ENCODE assay signal across 20 cellular contexts in the genomic region with DNA sequence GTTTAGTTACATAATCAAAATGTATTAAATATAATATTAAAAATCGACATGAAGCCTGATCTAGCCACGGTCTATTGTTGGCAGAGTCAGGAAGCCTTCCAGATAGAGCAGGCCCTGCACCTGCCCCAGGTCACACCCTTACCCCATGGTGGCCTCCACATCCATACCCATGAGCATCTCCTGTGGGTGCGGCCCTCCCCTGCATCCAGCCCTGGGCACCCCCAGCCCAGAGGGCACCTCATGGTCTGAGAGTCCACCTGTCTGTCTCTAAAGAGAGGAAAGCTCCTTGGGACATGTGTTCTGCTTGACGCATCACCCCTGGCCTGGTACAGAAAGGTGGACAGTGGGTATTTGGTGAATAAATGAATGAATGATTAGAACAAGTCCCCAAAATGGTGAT. TPM values are rescaled to one million over a fixed set of nuclear protein-coding genes. Genes with fewer than 3 reads are reported as not detected.
DNase-seq lines count a peak whose midpoint lies in the region; ATAC-seq, FAIRE-seq and TF ChIP-seq lines count a peak whose summit lies in the region.
"Had no signal": no experiment of that assay in that cellular context is flagged by ENCODE, and none has a peak within 500 bp of the region (broad histone marks: within the 10 kb centered on the region; RNA-seq: fewer than 3 reads in every experiment).

No MANE protein-coding gene starts in this region.

- ATAC-seq in upper lobe of right lung (no peak), esophagus mucosa (no peak)
- ATAC-seq: GM23338 had no signal

- H3K14ac ChIP-seq in trophoblast cell (ENCODE audit: low read length) = no peak overlapping the region

- H3K23ac ChIP-seq in trophoblast cell (ENCODE audit: low read length) = no peak overlapping the region

- H3K4ac ChIP-seq in trophoblast cell (ENCODE audit: low read depth, low read length) = no peak overlapping the region

- FAIRE-seq in small intestine (lab: Jason Lieb, UNC) = no peak
- FAIRE-seq: GM12892, GM18507, H54 had no signal

- peaks cover 2% of the 10 kb centered on the region for H3K27me3 Mint-ChIP-seq in endodermal cell (ENCODE audit: insufficient read depth)
- peaks cover 29% of the 10 kb centered on the region for H3K27me3 Mint-ChIP-seq in activated T-helper 1 cell treated with anti-CD3 and anti-CD28 coated beads, Interleukin-12 subunit alpha, Interleukin-12 subunit beta, Interleukin-2, Interleukin-4 antibody, amounts not matched to agents 30 ng/mL and 10 ng/mL and 1 ng/mL, durations not matched to agents 14 hours and 24 hours and 36 hours (ENCODE audit: insufficient read depth)
- H3K27me3 Mint-ChIP-seq: CD4-positive, alpha-beta memory T cell had no signal

- no peaks in the 10 kb centered on the region for H3K27me3 ChIP-seq in endodermal cell (ENCODE audit: control insufficient read depth, insufficient read depth, low read length, poor library complexity, severe bottlenecking)
- no peaks in the 10 kb centered on the region for H3K27me3 ChIP-seq in trophoblast cell (ENCODE audit: insufficient read depth, low read length)
- H3K27me3 ChIP-seq in upper lobe of right lung = no peaks in the 10 kb centered on the region
- no peaks in the 10 kb centered on the region for H3K27me3 ChIP-seq in small intestine (ENCODE audit: control insufficient read depth in 2 of 2, insufficient read depth in 2 of 2, low read length in 2 of 2)
- H3K27me3 ChIP-seq: BLaER1 had no signal

- H2AK5ac ChIP-seq in trophoblast cell (ENCODE audit: low read length) = no peak overlapping the region

- H3K18ac ChIP-seq in trophoblast cell (ENCODE audit: low read length) = no peak overlapping the region

- H4K8ac ChIP-seq in trophoblast cell (ENCODE audit: low read depth, low read length) = no peak overlapping the region

- H3K27ac ChIP-seq in endodermal cell (ENCODE audit: low read depth, low read length) = no peak overlapping the region
- H3K27ac ChIP-seq in trophoblast cell (ENCODE audit: low read depth, low read length) = no peak overlapping the region
- H3K27ac ChIP-seq in upper lobe of right lung = no peak overlapping the region
- no peak overlapping the region for H3K27ac ChIP-seq in small intestine (ENCODE audit: low read depth in 1 of 2, low read length in 1 of 2)
- H3K27ac ChIP-seq: 22Rv1, BLaER1 had no signal

- no peak overlapping the region for H2BK120ac ChIP-seq in trophoblast cell (ENCODE audit: insufficient read depth, low read length, poor library complexity)

- H3K4me1 Mint-ChIP-seq in endodermal cell = no peaks in the 10 kb centered on the region
- peaks cover 10% of the 10 kb centered on the region for H3K4me1 Mint-ChIP-seq in activated T-helper 1 cell treated with anti-CD3 and anti-CD28 coated beads, Interleukin-12 subunit alpha, Interleukin-12 subunit beta, Interleukin-2, Interleukin-4 antibody, amounts not matched to agents 30 ng/mL and 10 ng/mL and 1 ng/mL, durations not matched to agents 14 hours and 24 hours and 36 hours (ENCODE audit: low read depth)

- intact Hi-C loops in upper lobe of right lung (cut with DNase I) = no loop called here
- intact Hi-C loops in activated T-helper 1 cell treated with anti-CD3 and anti-CD28 coated beads, Interleukin-12 subunit alpha, Interleukin-12 subunit beta, Interleukin-2, Interleukin-4 antibody, amounts not matched to agents 30 ng/mL and 10 ng/mL and 1 ng/mL, durations not matched to agents 14 hours and 24 hours and 36 hours (cut with micrococcal nuclease) = no loop called here

- H4K91ac ChIP-seq in trophoblast cell (ENCODE audit: low read depth, low read length) = no peak overlapping the region

- H3K4me2 ChIP-seq in trophoblast cell (ENCODE audit: low read length) = no peak overlapping the region
- H3K4me2 ChIP-seq: BLaER1, GM23338 had no signal

- no peaks in the 10 kb centered on the region for H3K36me3 Mint-ChIP-seq in endodermal cell (ENCODE audit: low read depth)
- no peaks in the 10 kb centered on the region for H3K36me3 Mint-ChIP-seq in activated T-helper 1 cell treated with anti-CD3 and anti-CD28 coated beads, Interleukin-12 subunit alpha, Interleukin-12 subunit beta, Interleukin-2, Interleukin-4 antibody, amounts not matched to agents 30 ng/mL and 10 ng/mL and 1 ng/mL, durations not matched to agents 14 hours and 24 hours and 36 hours (ENCODE audit: low read depth)
- H3K36me3 Mint-ChIP-seq: CD14-positive monocyte; CD4-positive, alpha-beta memory T cell had no signal

- H3K9me3 Mint-ChIP-seq in endodermal cell = no peaks in the 10 kb centered on the region
- no peaks in the 10 kb centered on the region for H3K9me3 Mint-ChIP-seq in activated T-helper 1 cell treated with anti-CD3 and anti-CD28 coated beads, Interleukin-12 subunit alpha, Interleukin-12 subunit beta, Interleukin-2, Interleukin-4 antibody, amounts not matched to agents 30 ng/mL and 10 ng/mL and 1 ng/mL, durations not matched to agents 14 hours and 24 hours and 36 hours
- H3K9me3 Mint-ChIP-seq: CD4-positive, alpha-beta memory T cell; GM23338 had no signal

- H3K79me1 ChIP-seq in trophoblast cell (ENCODE audit: low read length) = no peaks in the 10 kb centered on the region

- no peak overlapping the region for H3K9ac ChIP-seq in endodermal cell (ENCODE audit: extremely low read depth, low read length, poor library complexity, severe bottlenecking)
- peak overlapping the region; percentile 58 for H3K9ac ChIP-seq in trophoblast cell (ENCODE audit: low read length)
- H3K9ac ChIP-seq: BLaER1 had no signal

- 80% methylated on average over 4 of the region's 4 CpGs; no CpG with 5 or more reads in 1 of the 2 experiments for WGBS in endodermal cell (ENCODE audit: insufficient coverage in 1 of 2, insufficient read length in 1 of 2), 2 experiments
- WGBS in trophoblast cell (ENCODE audit: extremely low coverage, insufficient coverage, insufficient read length) = no CpG with 5 or more reads among the region's 4 CpGs
- WGBS in small intestine, 3 donors = 90 to 95% (median 90%) methylated on average over 4 of the region's 4 CpGs

- no peak overlapping the region for H3K4me3 Mint-ChIP-seq in endodermal cell
- H3K4me3 Mint-ChIP-seq in activated T-helper 1 cell treated with anti-CD3 and anti-CD28 coated beads, Interleukin-12 subunit alpha, Interleukin-12 subunit beta, Interleukin-2, Interleukin-4 antibody, amounts not matched to agents 30 ng/mL and 10 ng/mL and 1 ng/mL, durations not matched to agents 14 hours and 24 hours and 36 hours = no peak overlapping the region
- H3K4me3 Mint-ChIP-seq: CD14-positive monocyte, GM23338 had no signal

- H2BK5ac ChIP-seq in trophoblast cell (ENCODE audit: low read depth, low read length, poor library complexity) = no peak overlapping the region

- H3K79me2 ChIP-seq in trophoblast cell (ENCODE audit: control insufficient read depth, insufficient read depth, low read length, poor library complexity) = no peaks in the 10 kb centered on the region

- H3K4me1 ChIP-seq in endodermal cell (ENCODE audit: control insufficient read depth, insufficient read depth, low read length) (no peaks in the 10 kb centered on the region), trophoblast cell (ENCODE audit: control insufficient read depth in 1 of 2, insufficient read depth in 2 of 2, low read length in 2 of 2) (no peaks in the 10 kb centered on the region), upper lobe of right lung (no peaks in the 10 kb centered on the region), small intestine (ENCODE audit: control insufficient read depth in 2 of 2, insufficient read depth in 1 of 2, low read depth in 1 of 2, low read length in 1 of 2) (no peaks in the 10 kb centered on the region)

- no peak overlapping the region for H3K4me3 ChIP-seq in endodermal cell (ENCODE audit: low read length)
- no peak overlapping the region for H3K4me3 ChIP-seq in trophoblast cell (ENCODE audit: low read depth, low read length)
- H3K4me3 ChIP-seq in upper lobe of right lung = no peak overlapping the region
- no peak overlapping the region for H3K4me3 ChIP-seq in small intestine (ENCODE audit: low read depth in 1 of 2, low read length in 2 of 2)
- H3K4me3 ChIP-seq: BLaER1, GM23338 had no signal

- H3K9me3 ChIP-seq in endodermal cell (ENCODE audit: control insufficient read depth, low read length) (no peaks in the 10 kb centered on the region), trophoblast cell (ENCODE audit: insufficient read depth, low read depth, low read length) (no peaks in the 10 kb centered on the region), upper lobe of right lung (no peaks in the 10 kb centered on the region), small intestine (ENCODE audit: control insufficient read depth, low read depth) (no peaks in the 10 kb centered on the region)
- H3K9me3 ChIP-seq: BLaER1 had no signal

- peak; percentile 48 for DNase-seq in activated CD8-positive, alpha-beta memory T cell treated with anti-CD3 and anti-CD28 coated beads, Interleukin-2, amount 50 U/mL, for 48 hours
- no peak for DNase-seq in activated CD8-positive, alpha-beta memory T cell treated with anti-CD3 and anti-CD28 coated beads for 24 hours
- DNase-seq in endodermal cell (peak; percentile 28), trophoblast cell (no peak), upper lobe of right lung (peak; percentile 22), small intestine (no peak)
- no peak for DNase-seq in activated T-helper 1 cell treated with anti-CD3 and anti-CD28 coated beads, Interleukin-12 subunit alpha, Interleukin-12 subunit beta, Interleukin-2, Interleukin-4 antibody, amounts not matched to agents 30 ng/mL and 10 ng/mL and 1 ng/mL, durations not matched to agents 14 hours and 24 hours and 36 hours (ENCODE audit: low spot score)
- DNase-seq: CD4-positive, alpha-beta memory T cell; DMS153; DMS79; GDM1; HCEC 1CT had no signal

- TF ChIP-seq CTCF in endodermal cell (conservative IDR thresholded peaks at IDR 0.05) (no peak), upper lobe of right lung (IDR thresholded peaks at IDR 0.05) (no peak)

- H2AFZ ChIP-seq in trophoblast cell (ENCODE audit: insufficient read depth, low read length, poor library complexity) = no peak overlapping the region
- H2AFZ ChIP-seq: GM23338 had no signal

- H3K27ac Mint-ChIP-seq in endodermal cell = no peak overlapping the region
- H3K27ac Mint-ChIP-seq in activated T-helper 1 cell treated with anti-CD3 and anti-CD28 coated beads, Interleukin-12 subunit alpha, Interleukin-12 subunit beta, Interleukin-2, Interleukin-4 antibody, amounts not matched to agents 30 ng/mL and 10 ng/mL and 1 ng/mL, durations not matched to agents 14 hours and 24 hours and 36 hours = no peak overlapping the region
- H3K27ac Mint-ChIP-seq: CD14-positive monocyte, GM23338 had no signal

- H2BK12ac ChIP-seq in trophoblast cell (ENCODE audit: low read length) = no peak overlapping the region

- H4K12ac ChIP-seq in trophoblast cell (ENCODE audit: low read depth, low read length) = no peak overlapping the region

- H3K36me3 ChIP-seq in endodermal cell (ENCODE audit: control insufficient read depth, insufficient read depth, low read length) = no peaks in the 10 kb centered on the region
- no peaks in the 10 kb centered on the region for H3K36me3 ChIP-seq in trophoblast cell (ENCODE audit: control insufficient read depth in 1 of 2, insufficient read depth in 2 of 2, low read length in 2 of 2)
- H3K36me3 ChIP-seq in upper lobe of right lung = no peaks in the 10 kb centered on the region
- no peaks in the 10 kb centered on the region for H3K36me3 ChIP-seq in small intestine (ENCODE audit: control insufficient read depth in 2 of 2, insufficient read depth in 2 of 2, low read length in 2 of 2)
- H3K36me3 ChIP-seq: BLaER1 had no signal

RNA-seq across cellular contexts. Expression of gene CSPG4, which starts 37.2 kb away (rescaled TPM):
- total RNA-seq in endodermal cell = 1 to 10 TPM; 1.8 to 3.3 TPM
- 3.4 TPM for polyA plus RNA-seq in endodermal cell (2013, experiment 1 of 2)
- 3.3 TPM for polyA plus RNA-seq in endodermal cell (2013, experiment 2 of 2)
- 1.1 and 1.3 TPM in 2 replicates for polyA plus RNA-seq in trophoblast cell (2013)
- total RNA-seq in upper lobe of right lung = 12.6 TPM
- 1 to 10 TPM in 1 of 3 donors, under 1 TPM in 2; 0.22 to 7.2 (median 0.54) TPM for polyA plus RNA-seq in small intestine
- 1.9 TPM for total RNA-seq in esophagus mucosa
- total RNA-seq in activated T-helper 1 cell treated with anti-CD3 and anti-CD28 coated beads, Interleukin-12 subunit alpha, Interleukin-12 subunit beta, Interleukin-2, Interleukin-4 antibody, amounts not matched to agents 30 ng/mL and 10 ng/mL and 1 ng/mL, durations not matched to agents 14 hours and 24 hours and 36 hours = not detected in 2 replicates
- total RNA-seq: CD4-positive, alpha-beta memory T cell had no signal
- polyA plus RNA-seq: CD14-positive monocyte; CD4-positive, alpha-beta memory T cell had no signal

Comparison
In these comparisons a context has a peak if more than half of its experiments do, and no peak if none do; other contexts are left out.
1. DNase-seq: peak in activated CD8-positive, alpha-beta memory T cell treated with anti-CD3 and anti-CD28 coated beads, Interleukin-2, amount 50 U/mL, for 48 hours (single experiment), endodermal cell (single experiment) and upper lobe of right lung (single experiment); none in activated CD8-positive, alpha-beta memory T cell treated with anti-CD3 and anti-CD28 coated beads for 24 hours (single experiment), trophoblast cell (0 of 2), small intestine (single experiment) and activated T-helper 1 cell treated with anti-CD3 and anti-CD28 coated beads, Interleukin-12 subunit alpha, Interleukin-12 subunit beta, Interleukin-2, Interleukin-4 antibody, amounts not matched to agents 30 ng/mL and 10 ng/mL and 1 ng/mL, durations not matched to agents 14 hours and 24 hours and 36 hours (single experiment).